14 cellular contexts compared by ENCODE assay signal in the genomic region with DNA sequence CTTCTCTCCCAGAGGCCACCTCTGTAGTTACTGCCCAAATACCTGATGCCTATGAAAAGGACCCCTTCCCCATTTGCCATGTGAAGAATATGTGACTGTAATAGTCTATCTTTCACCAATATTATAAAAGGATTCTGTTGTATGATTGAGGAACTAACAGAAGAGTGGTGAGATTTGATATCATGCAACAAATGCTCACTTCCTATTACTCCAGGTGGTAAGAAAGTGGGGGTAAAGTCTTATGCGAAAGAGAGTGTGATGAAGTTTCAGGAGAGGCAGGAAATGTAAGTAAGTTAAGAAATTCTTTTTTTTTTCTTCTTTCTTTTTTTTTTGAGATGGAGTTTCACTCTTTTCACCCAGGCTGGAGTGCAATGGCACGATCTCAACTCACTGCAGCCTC. TPM values are rescaled to one million over a fixed set of nuclear protein-coding genes. Genes with fewer than 3 reads are reported as not detected.
A peak's percentile ranks its signal among the peaks of the same experiment; 100 is the strongest.
DNase-seq lines count a peak whose midpoint lies in the region; ATAC-seq lines count a peak whose summit lies in the region.
"Had no signal": no experiment of that assay in that cellular context is flagged by ENCODE, and none has a peak within 500 bp of the region (broad histone marks: within the 10 kb centered on the region; RNA-seq: fewer than 3 reads in every experiment).

No MANE protein-coding gene starts in this region.

- H3K27me3 Mint-ChIP-seq in naive B cell, result peaks cover 0 to 10% (median 4%) of the 10 kb centered on the region in 3 donors
- H3K27me3 Mint-ChIP-seq: CD4-positive, CD25-positive, alpha-beta regulatory T cell had no signal

- no peaks in the 10 kb centered on the region for H3K9me3 Mint-ChIP-seq in naive B cell
- H3K9me3 Mint-ChIP-seq: CD4-positive, CD25-positive, alpha-beta regulatory T cell; T-helper 1 cell treated with Interleukin-12 subunit alpha and Interleukin-12 subunit beta and Interleukin-4 antibody, amounts not matched to agents 30 μg/mL and 1 μg/mL, for 36 hours had no signal

- no peak overlapping the region for H3K4me3 Mint-ChIP-seq in naive B cell
- H3K4me3 Mint-ChIP-seq: CD4-positive, CD25-positive, alpha-beta regulatory T cell; T-helper 1 cell treated with Interleukin-12 subunit alpha and Interleukin-12 subunit beta and Interleukin-4 antibody, amounts not matched to agents 30 μg/mL and 1 μg/mL, for 36 hours had no signal

- H3K4me1 Mint-ChIP-seq in naive B cell, result peaks cover 5 to 6% (median 5%) of the 10 kb centered on the region in 3 donors

- H3K36me3 Mint-ChIP-seq in naive B cell, result no peaks in the 10 kb centered on the region
- H3K36me3 Mint-ChIP-seq: CD4-positive, CD25-positive, alpha-beta regulatory T cell had no signal

- peak overlapping the region in 3 of 6 donors; percentile 28 to 89 (median 72) for H3K27ac Mint-ChIP-seq in naive B cell
- H3K27ac Mint-ChIP-seq: CD4-positive, CD25-positive, alpha-beta regulatory T cell had no signal

- peak; percentile 32 for ATAC-seq in GM18858 (IDR thresholded peaks at IDR 0.05; ENCODE audit: unreplicated experiment)
- ATAC-seq in HG02938 (IDR thresholded peaks at IDR 0.05; ENCODE audit: unreplicated experiment), result peak; percentile 36
- peak; percentile 42 to 54 for ATAC-seq in naive B cell (ENCODE audit: low read depth in 2 of 2)
- ATAC-seq in HG03045 (IDR thresholded peaks at IDR 0.05; ENCODE audit: unreplicated experiment), result no peak

- DNase-seq in RPMI8226 (peak; percentile 59), naive B cell (no peak), NAMALWA (ENCODE audit: low spot score) (no peak), NCI-H1092 (lab: John Stamatoyannopoulos, UW) (no peak)
- DNase-seq in stimulated activated CD4-positive, alpha-beta T cell treated with anti-CD3 and anti-CD28 coated beads, Interleukin-2, amount 100 ng/mL, for 48 hours, result no peak
- DNase-seq: CD4-positive, CD25-positive, alpha-beta regulatory T cell; glutamatergic neuron; NCI-H1105; NCI-H69; substantia nigra had no signal

RNA-seq across cellular contexts. Expression of gene RAP2B, which starts 24.4 kb away (rescaled TPM):
- 1 to 10 TPM; 5.4 to 9.3 (median 7.5) TPM for polyA plus RNA-seq in naive B cell (ENCODE audit: low read depth in 6 of 6)
